ENCODE assay signal across 30 cellular contexts in genomic region chr11:128934926-128935325, GRCh38.
"Had no signal": no experiment of that assay in that cellular context is flagged by ENCODE, and none has a peak within 500 bp of the region (broad histone marks: within the 10 kb centered on the region; RNA-seq: fewer than 3 reads in every experiment).

No MANE protein-coding gene starts in this region.

- H3K9me3 ChIP-seq: adrenal gland, body of pancreas, breast epithelium had no signal

- H3K36me3 ChIP-seq: adrenal gland, brain microvascular endothelial cell, breast epithelium had no signal

- DNase-seq: activated B cell treated with CpG ODN at 0.5 μM for 24 hours; activated CD4-positive, alpha-beta memory T cell treated with anti-CD3 and anti-CD28 coated beads for 36 hours; activated CD4-positive, alpha-beta T cell treated with anti-CD3 and anti-CD28 coated beads for 4 hours; activated CD4-positive, alpha-beta T cell treated with anti-CD3 and anti-CD28 coated beads, Interleukin-2, amount 10 ng/mL, durations not matched to agents 24 days and 14 days; activated CD4-positive, alpha-beta T cell treated with anti-CD3 and anti-CD28 coated beads, Interleukin-2, amount 50 U/mL, for 1 hour; activated CD4-positive, alpha-beta T cell treated with anti-CD3 and anti-CD28 coated beads, Interleukin-2, amount 50 U/mL, for 4 hours; activated CD4-positive, CD25-positive, alpha-beta regulatory T cell treated with anti-CD3 and anti-CD28 coated beads, Interleukin-2, amount 50 U/mL, for 72 hours; activated CD8-positive, alpha-beta memory T cell treated with anti-CD3 and anti-CD28 coated beads, Interleukin-2, amount 50 U/mL, for 4 hours; activated CD8-positive, alpha-beta T cell treated with anti-CD3 and anti-CD28 coated beads for 36 hours; activated effector memory CD4-positive, alpha-beta T cell treated with anti-CD3 and anti-CD28 coated beads, Interleukin-2, amount 50 U/mL, for 16 hours; activated gamma-delta T cell treated with Interleukin-2 at 50 U/mL for 16 hours; activated naive CD4-positive, alpha-beta T cell; activated naive CD4-positive, alpha-beta T cell treated with anti-CD3 and anti-CD28 coated beads for 36 hours; activated naive CD4-positive, alpha-beta T cell treated with anti-CD3 and anti-CD28 coated beads, Interleukin-2, amount 50 U/mL, for 16 hours; activated naive CD8-positive, alpha-beta T cell treated with anti-CD3 and anti-CD28 coated beads for 36 hours; activated T-cell treated with anti-CD3 and anti-CD28 coated beads for 4 hours; activated T-cell treated with anti-CD3 and anti-CD28 coated beads, Interleukin-2, amount 50 U/mL, for 1 hour; activated T-cell treated with anti-CD3 and anti-CD28 coated beads, Interleukin-2, amount 50 U/mL, for 4 hours; activated T-cell treated with anti-CD3 and anti-CD28 coated beads, Interleukin-2, amount 50 U/mL, for 72 hours; adrenal gland; amniotic stem cell; body of pancreas; brain microvascular endothelial cell; central memory CD4-positive, alpha-beta T cell; T-helper 2 cell; T-helper 9 cell had no signal

- H3K27me3 ChIP-seq: adrenal gland, body of pancreas, brain microvascular endothelial cell had no signal

- ATAC-seq: activated CD8-positive, alpha-beta T cell treated with anti-CD3 and anti-CD28 coated beads for 36 hours; activated naive CD4-positive, alpha-beta T cell treated with anti-CD3 and anti-CD28 coated beads, Interleukin-2, amount 50 U/mL, for 72 hours; activated T-cell treated with anti-CD3 and anti-CD28 coated beads, Interleukin-2, amount 50 U/mL, for 4 hours; activated T-cell treated with anti-CD3 and anti-CD28 coated beads, Interleukin-2, amount 50 U/mL, for 72 hours; activated T-helper 17 cell treated with anti-CD3 and anti-CD28 coated beads, Interleukin-2, amount 50 U/mL, for 72 hours; body of pancreas had no signal

- H3K27ac ChIP-seq: adrenal gland, body of pancreas, brain microvascular endothelial cell, breast epithelium, VCaP had no signal

- H3K4me3 ChIP-seq: adrenal gland, body of pancreas, breast epithelium had no signal

- H3K4me1 ChIP-seq: adrenal gland, body of pancreas, breast epithelium had no signal
